Comparison of ENCODE assay signal across 1 cellular context in the genomic region with DNA sequence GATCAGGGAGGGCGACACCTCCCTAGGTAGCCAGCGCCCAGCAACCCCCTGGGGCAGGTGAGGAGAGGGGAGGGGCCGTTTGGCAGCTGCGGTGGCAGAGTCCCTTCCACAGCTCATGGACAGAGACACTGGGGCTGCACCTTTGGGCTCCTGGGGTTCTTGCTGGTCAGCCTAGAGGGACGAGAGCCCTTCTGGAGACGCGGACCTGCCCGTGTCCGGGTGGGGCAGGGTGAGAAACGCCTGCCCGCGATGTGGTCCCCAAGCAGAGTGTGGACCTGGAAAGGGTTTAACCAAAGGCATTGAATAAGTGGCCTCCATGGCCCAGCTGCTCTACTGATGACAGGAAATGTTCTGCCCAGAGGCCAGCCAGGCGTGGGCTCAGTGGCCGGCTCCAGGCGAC.
TF ChIP-seq lines count a peak whose summit lies in the region.

No MANE protein-coding gene starts in this region.

TF ChIP-seq in HepG2, 621 proteins besides CTCF, POLR2A, EP300 and RAD21:
- TF ChIP-seq NFIC (IDR thresholded peaks at IDR 0.05; ENCODE audit: low read length) (no peak), ZBTB8A (CRISPR knock-in tag; IDR thresholded peaks at IDR 0.05; ENCODE audit: borderline replicate concordance, low read depth) (no peak), CREM (IDR thresholded peaks at IDR 0.05) (no peak), CREM (CRISPR knock-in tag; IDR thresholded peaks at IDR 0.05) (no peak), YEATS4 (CRISPR knock-in tag; IDR thresholded peaks at IDR 0.05; ENCODE audit: borderline replicate concordance) (no peak)
